ENCODE assay signal across 12 cellular contexts in the genomic region with DNA sequence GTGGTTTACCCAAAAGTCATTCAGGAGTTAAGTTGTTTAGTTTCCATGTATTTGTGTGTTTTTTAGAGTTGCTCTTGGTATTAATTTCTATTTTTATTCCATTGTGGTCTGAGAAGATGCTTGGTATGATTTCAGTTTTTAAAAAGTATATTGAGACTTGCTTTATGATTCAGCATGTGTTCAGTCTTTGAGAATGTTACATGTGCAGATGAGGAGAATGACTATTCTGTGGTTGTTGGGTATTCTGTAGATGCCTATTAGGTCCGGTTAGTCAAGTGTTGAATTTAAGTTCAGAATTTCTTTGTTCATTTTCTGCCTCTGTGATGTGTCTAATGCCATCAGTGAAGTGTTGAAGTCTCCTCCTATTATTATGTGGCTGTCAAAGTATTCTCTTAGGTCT.
DNase-seq lines count a peak whose midpoint lies in the region; ATAC-seq, FAIRE-seq and TF ChIP-seq lines count a peak whose summit lies in the region.
"Had no signal": no experiment of that assay in that cellular context is flagged by ENCODE, and none has a peak within 500 bp of the region (broad histone marks: within the 10 kb centered on the region; RNA-seq: fewer than 3 reads in every experiment).

No MANE protein-coding gene starts in this region.

- peak; percentile 81 for FAIRE-seq in GM18507 (lab: Jason Lieb, UNC)
- FAIRE-seq: K562 had no signal

- no peak overlapping the region for H3K4me3 ChIP-seq in fibroblast of the aortic adventitia (ENCODE audit: low read depth, low read length)
- no peak overlapping the region for H3K4me3 ChIP-seq in dorsolateral prefrontal cortex
- H3K4me3 ChIP-seq in lower leg skin (ENCODE audit: low read depth, poor library complexity, severe bottlenecking) = no peak overlapping the region
- H3K4me3 ChIP-seq: K562, transverse colon had no signal

- 78 to 79% methylated on average over 1 of the region's 1 CpG for WGBS in lower leg skin, 2 donors

- intact Hi-C loops in dorsolateral prefrontal cortex (cut with DNase I) (no loop called here), lower leg skin (cut with DNase I; ENCODE audit: low total_unique reads) (no loop called here)

- no peak overlapping the region for H3K27ac ChIP-seq in dorsolateral prefrontal cortex
- H3K27ac ChIP-seq: transverse colon had no signal

- ATAC-seq in GM21526 (IDR thresholded peaks at IDR 0.05; ENCODE audit: low FRiP score, unreplicated experiment) (peak; percentile 90), HG03175 (IDR thresholded peaks at IDR 0.05; ENCODE audit: unreplicated experiment) (peak; percentile 93)
- ATAC-seq: K562, left lobe of liver had no signal

- no peak for TF ChIP-seq POLR2A in lower leg skin (IDR thresholded peaks at IDR 0.05)

- DNase-seq in GM18507 (ENCODE audit: extremely low spot score, insufficient read length, low read depth) (no peak), fibroblast of the aortic adventitia (ENCODE audit: low read depth) (peak; percentile 42), dorsolateral prefrontal cortex (no peak), NCI-H2029 treated with DMSO at 0.1 percent for 48 hours (lab: John Stamatoyannopoulos, UW) (no peak), HUDEP-2 (lab: John Stamatoyannopoulos, UW; ENCODE audit: unreplicated experiment in 76 of 76) (no peak), lower leg skin (ENCODE audit: low spot score in 2 of 2) (no peak)
- DNase-seq: GF-D8, transverse colon had no signal

- TF ChIP-seq CTCF in fibroblast of the aortic adventitia (IDR thresholded peaks at IDR 0.05; ENCODE audit: insufficient read depth, low read length) (no peak), dorsolateral prefrontal cortex (IDR thresholded peaks at IDR 0.05 in 54 of 56, conservative IDR thresholded peaks at IDR 0.05 in 2 of 56; ENCODE audit: low read depth in 1 of 56, partially characterized antibody in 56 of 56) (no peak), lower leg skin (IDR thresholded peaks at IDR 0.05) (no peak)

- no peaks in the 10 kb centered on the region for H3K27me3 ChIP-seq in dorsolateral prefrontal cortex
- H3K27me3 ChIP-seq: transverse colon had no signal
